Comparison of ENCODE assay signal across 32 cellular contexts in the genomic region with DNA sequence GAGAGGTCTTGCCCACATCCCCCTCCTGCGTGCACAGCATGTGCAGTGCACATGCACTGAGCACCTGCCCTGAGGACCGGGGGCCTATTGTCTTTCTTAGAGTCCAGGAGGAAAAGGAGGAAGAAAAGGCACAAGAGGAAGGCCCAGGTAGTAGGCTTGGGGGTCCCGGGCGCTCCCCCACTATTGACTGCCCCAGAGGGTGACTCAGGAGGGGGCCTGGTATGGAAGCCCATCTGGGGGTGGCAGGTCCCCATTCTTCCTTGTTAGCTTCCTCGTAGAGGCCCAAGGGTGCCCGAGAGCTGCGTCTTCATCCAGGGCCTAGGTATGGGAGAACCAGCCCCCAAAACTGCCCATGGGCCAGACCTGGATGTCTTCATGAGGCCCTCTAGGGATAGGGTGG. TPM values are rescaled to one million over a fixed set of nuclear protein-coding genes. Genes with fewer than 3 reads are reported as not detected.
A peak's percentile ranks its signal among the peaks of the same experiment; 100 is the strongest.
DNase-seq lines count a peak whose midpoint lies in the region; ATAC-seq, FAIRE-seq and TF ChIP-seq lines count a peak whose summit lies in the region.
"Had no signal": no experiment of that assay in that cellular context is flagged by ENCODE, and none has a peak within 500 bp of the region (broad histone marks: within the 10 kb centered on the region; RNA-seq: fewer than 3 reads in every experiment).

No MANE protein-coding gene starts in this region.

- intact Hi-C loops in kidney (cut with DNase I): no loop called here
- intact Hi-C loops in CD4-positive, alpha-beta T cell (cut with DNase I, micrococcal nuclease): no loop called here

- no peaks in the 10 kb centered on the region for H3K9me3 Mint-ChIP-seq in CD4-positive, alpha-beta T cell

- H3K4me3 ChIP-seq in kidney (ENCODE audit: low read length in 2 of 2) (no peak overlapping the region), neuronal stem cell (ENCODE audit: low read length in 2 of 2) (no peak overlapping the region)
- H3K4me3 ChIP-seq: A549; BLaER1; BLaER1 treated with 17β-estradiol and CSF1 and Interleukin-3, amounts not matched to agents 10 nM and 100 nM had no signal

- no peak overlapping the region for H3K4ac ChIP-seq in neuronal stem cell (ENCODE audit: low read length)

- H3K4me2 ChIP-seq in neuronal stem cell (ENCODE audit: insufficient read depth, low read length, poor library complexity, severe bottlenecking): no peak overlapping the region
- H3K4me2 ChIP-seq: A549; BLaER1; BLaER1 treated with 17β-estradiol and CSF1 and Interleukin-3, amounts not matched to agents 10 nM and 100 nM had no signal

- H3K27ac ChIP-seq in kidney (ENCODE audit: low read depth in 2 of 2, low read length in 2 of 2): no peak overlapping the region
- H3K27ac ChIP-seq in neuronal stem cell (replicated peaks; ENCODE audit: low read length): no peak overlapping the region
- H3K27ac ChIP-seq in CD4-positive, alpha-beta T cell (ENCODE audit: low read depth, low read length): no peak overlapping the region
- H3K27ac ChIP-seq: 22Rv1; A549; BLaER1 treated with 17β-estradiol and CSF1 and Interleukin-3, amounts not matched to agents 10 nM and 100 nM; C4-2B had no signal

- H2BK120ac ChIP-seq in neuronal stem cell (ENCODE audit: low read depth, low read length): no peak overlapping the region

- no peaks in the 10 kb centered on the region for H3K27me3 ChIP-seq in neuronal stem cell (ENCODE audit: control insufficient read depth in 3 of 3, insufficient read depth in 3 of 3, low read depth in 1 of 3, low read length in 3 of 3)
- H3K27me3 ChIP-seq in CD4-positive, alpha-beta T cell (ENCODE audit: control insufficient read depth, insufficient read depth, low read length): no peaks in the 10 kb centered on the region
- H3K27me3 ChIP-seq: BE2C; BLaER1; BLaER1 treated with 17β-estradiol and CSF1 and Interleukin-3, amounts not matched to agents 10 nM and 100 nM had no signal

- H3K4me1 Mint-ChIP-seq in CD4-positive, alpha-beta T cell (ENCODE audit: low read depth): peaks cover 13% of the 10 kb centered on the region

- DNase-seq in kidney: peak; percentile 66
- no peak for DNase-seq in neuronal stem cell (ENCODE audit: low spot score)
- DNase-seq in CD4-positive, alpha-beta T cell: no peak
- DNase-seq: 8988T; ACHN; AML-193; BE2C; C1 segment of cervical spinal cord; Caco-2; Calu3; CD4-positive, alpha-beta memory T cell; CD4-positive, CD25-positive, alpha-beta regulatory T cell; CD8-positive, alpha-beta memory T cell; CD8-positive, alpha-beta T cell; COR-L47; DMS 273 treated with DMSO at 0.1 percent for 48 hours; DMS153; DMS53; DMS79; DMS79 treated with DMSO at 0.1 percent for 48 hours; DND-41; EL had no signal

- no peak overlapping the region for H3K9ac ChIP-seq in kidney (ENCODE audit: low read length in 2 of 2)
- H3K9ac ChIP-seq in neuronal stem cell (ENCODE audit: low read depth, low read length, poor library complexity): no peak overlapping the region
- H3K9ac ChIP-seq: BLaER1; BLaER1 treated with 17β-estradiol and CSF1 and Interleukin-3, amounts not matched to agents 10 nM and 100 nM had no signal

- H3K4me3 Mint-ChIP-seq in CD4-positive, alpha-beta T cell: no peak overlapping the region
- H3K4me3 Mint-ChIP-seq: B cell; CD14-positive monocyte; CD4-positive, alpha-beta memory T cell; CD4-positive, CD25-positive, alpha-beta regulatory T cell; CD8-positive, alpha-beta memory T cell; CD8-positive, alpha-beta T cell had no signal

- no peak overlapping the region for H4K91ac ChIP-seq in neuronal stem cell (ENCODE audit: low read depth, low read length, poor library complexity)

- H3K36me3 ChIP-seq in kidney (ENCODE audit: control insufficient read depth in 1 of 2, insufficient read depth in 2 of 2, low read length in 2 of 2): no peaks in the 10 kb centered on the region
- no peaks in the 10 kb centered on the region for H3K36me3 ChIP-seq in neuronal stem cell (replicated peaks in 1 of 2; ENCODE audit: control insufficient read depth in 2 of 2, insufficient read depth in 2 of 2, low read length in 2 of 2)
- H3K36me3 ChIP-seq: BLaER1 had no signal

- H3K18ac ChIP-seq in neuronal stem cell (ENCODE audit: low read length): peak overlapping the region; percentile 8

- H3K4me1 ChIP-seq in kidney (ENCODE audit: control insufficient read depth in 1 of 2, insufficient read depth in 1 of 2, low read depth in 1 of 2, low read length in 2 of 2) (peaks cover 0 to 3% of the 10 kb centered on the region in 2 donors), neuronal stem cell (ENCODE audit: control insufficient read depth in 2 of 2, insufficient read depth in 1 of 2, low read depth in 1 of 2, low read length in 2 of 2) (peaks cover 0 to 4% of the 10 kb centered on the region in 2 donors)
- H3K4me1 ChIP-seq: A549, BE2C had no signal

- H3K27ac Mint-ChIP-seq in CD4-positive, alpha-beta T cell: no peak overlapping the region
- H3K27ac Mint-ChIP-seq: B cell; CD14-positive monocyte; CD4-positive, alpha-beta memory T cell; CD4-positive, CD25-positive, alpha-beta regulatory T cell; CD8-positive, alpha-beta memory T cell; CD8-positive, alpha-beta T cell had no signal

- H3K9me3 ChIP-seq in kidney (ENCODE audit: control insufficient read depth in 1 of 2, low read length in 2 of 2) (peaks cover 5 to 14% of the 10 kb centered on the region in 2 donors), neuronal stem cell (replicated peaks in 1 of 2; ENCODE audit: control insufficient read depth in 2 of 2, insufficient read depth in 1 of 2, low read depth in 1 of 2, low read length in 2 of 2) (peaks cover 8 to 16% of the 10 kb centered on the region in 2 donors)
- H3K9me3 ChIP-seq in CD4-positive, alpha-beta T cell (ENCODE audit: control insufficient read depth, low read length): peaks cover 20% of the 10 kb centered on the region

- FAIRE-seq in kidney (lab: Jason Lieb, UNC): no peak
- FAIRE-seq: A204.1, A549, D721Med had no signal

- TF ChIP-seq CTCF in kidney (IDR thresholded peaks at IDR 0.05; ENCODE audit: borderline replicate concordance, extremely low read depth, insufficient read depth): no peak
- TF ChIP-seq CTCF in CD4-positive, alpha-beta T cell (IDR thresholded peaks at IDR 0.05): no peak

- POLR2A ChIA-PET in CD4-positive, alpha-beta T cell (lab: Charles Lee): no interaction called here

- no peak overlapping the region for H2AK5ac ChIP-seq in neuronal stem cell (ENCODE audit: low read depth, low read length)

- H3K36me3 Mint-ChIP-seq in CD4-positive, alpha-beta T cell (ENCODE audit: low read depth): peaks cover 5% of the 10 kb centered on the region
- H3K36me3 Mint-ChIP-seq: CD14-positive monocyte; CD4-positive, CD25-positive, alpha-beta regulatory T cell had no signal

- no peaks in the 10 kb centered on the region for H3K27me3 Mint-ChIP-seq in CD4-positive, alpha-beta T cell
- H3K27me3 Mint-ChIP-seq: B cell; CD4-positive, alpha-beta memory T cell; CD4-positive, CD25-positive, alpha-beta regulatory T cell; CD8-positive, alpha-beta memory T cell had no signal

- ATAC-seq in CD4-positive, alpha-beta T cell (ENCODE audit: poor library complexity): no peak
- ATAC-seq in HG03457 (IDR thresholded peaks at IDR 0.05; ENCODE audit: unreplicated experiment): no peak
- ATAC-seq: A549; CD8-positive, alpha-beta T cell had no signal

- no peak overlapping the region for H2AFZ ChIP-seq in neuronal stem cell (ENCODE audit: low read length)

- WGBS in neuronal stem cell (ENCODE audit: extremely low coverage in 2 of 2, insufficient read length in 2 of 2, insufficient replicate concordance in 1 of 2), 2 donors: no CpG with 5 or more reads among the region's 7 CpGs

- H3K23ac ChIP-seq in neuronal stem cell (ENCODE audit: low read depth, low read length, poor library complexity): no peak overlapping the region

- H3K14ac ChIP-seq in neuronal stem cell (ENCODE audit: low read length): no peak overlapping the region

- H3K79me1 ChIP-seq in neuronal stem cell (ENCODE audit: low read depth, low read length): no peaks in the 10 kb centered on the region

- H2BK5ac ChIP-seq in neuronal stem cell (ENCODE audit: low read length): no peak overlapping the region

- no peak overlapping the region for H4K8ac ChIP-seq in neuronal stem cell (ENCODE audit: low read depth, low read length)

- H2BK15ac ChIP-seq in neuronal stem cell (ENCODE audit: low read length): no peak overlapping the region

- H2BK12ac ChIP-seq in neuronal stem cell (ENCODE audit: low read length): no peak overlapping the region

- CTCF ChIA-PET in CD4-positive, alpha-beta T cell (lab: Charles Lee): no interaction called here

RNA-seq across cellular contexts. Expression of a gene that starts 4.1 kb away (rescaled TPM):
- total RNA-seq in kidney: 23.9 TPM
- 23.3 TPM for polyA plus RNA-seq in kidney (ENCODE audit: insufficient read depth, low read depth, low replicate concordance)
- 41.7 TPM for polyA plus RNA-seq in neuronal stem cell (2013, experiment 1 of 2)
- polyA plus RNA-seq in neuronal stem cell (2013, experiment 2 of 2): 42.8 TPM
- total RNA-seq in CD4-positive, alpha-beta T cell: 10 to 100 TPM; 18.8 to 19.6 TPM

RNA-seq across cellular contexts. Expression of a gene that starts 54.9 kb away (rescaled TPM):
- 10.8 TPM for total RNA-seq in kidney
- polyA plus RNA-seq in kidney (ENCODE audit: insufficient read depth, low read depth, low replicate concordance): 14.7 TPM
- polyA plus RNA-seq in neuronal stem cell (2013, experiment 1 of 2): 10.4 TPM
- polyA plus RNA-seq in neuronal stem cell (2013, experiment 2 of 2): 10.6 TPM
- total RNA-seq in CD4-positive, alpha-beta T cell: 1 to 10 TPM; 8.0 to 9.0 TPM

RNA-seq across cellular contexts. Expression of a gene that starts 55.1 kb away (rescaled TPM):
- total RNA-seq in kidney: 24.1 TPM
- polyA plus RNA-seq in kidney (ENCODE audit: insufficient read depth, low read depth, low replicate concordance): 5.6 TPM
- polyA plus RNA-seq in neuronal stem cell (2013, experiment 1 of 2): 8.5 TPM
- 8.6 TPM for polyA plus RNA-seq in neuronal stem cell (2013, experiment 2 of 2)
- 10 to 100 TPM; 71.9 to 72.6 TPM for total RNA-seq in CD4-positive, alpha-beta T cell
